27 cellular contexts compared by ENCODE assay signal in the genomic region with DNA sequence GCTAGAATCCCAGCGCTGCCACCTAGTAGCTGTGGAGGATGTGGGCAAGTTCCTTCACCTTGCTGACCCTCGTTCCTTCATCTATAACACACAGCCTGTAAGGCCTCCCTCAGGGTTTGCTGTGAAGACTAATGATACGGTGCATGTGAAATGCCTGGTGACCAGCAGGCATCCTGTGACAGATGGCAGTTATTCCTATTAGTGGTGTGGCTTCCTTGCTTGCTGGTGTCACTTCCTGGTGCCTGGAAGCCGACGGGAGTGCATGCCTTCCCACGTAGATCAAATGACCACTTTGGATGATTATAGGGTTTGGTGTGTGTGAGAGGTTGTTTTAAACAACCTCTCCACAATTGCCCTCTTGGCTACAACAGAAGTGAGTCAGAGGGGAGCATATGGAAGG.
DNase-seq lines count a peak whose midpoint lies in the region; ATAC-seq and TF ChIP-seq lines count a peak whose summit lies in the region.
"Had no signal": no experiment of that assay in that cellular context is flagged by ENCODE, and none has a peak within 500 bp of the region (broad histone marks: within the 10 kb centered on the region; RNA-seq: fewer than 3 reads in every experiment).

No MANE protein-coding gene starts in this region.

- POLR2A ChIA-PET in HEK293 (lab: Yijun Ruan, JAX) (no interaction called here), Caco-2 (lab: Charles Lee) (no interaction called here)

- no peaks in the 10 kb centered on the region for H3K79me2 ChIP-seq in neural cell (replicated peaks; ENCODE audit: insufficient read depth, low read length)

- no peaks in the 10 kb centered on the region for H3F3A ChIP-seq in neural cell (ENCODE audit: insufficient read depth, low read length, poor library complexity, severe bottlenecking)

- H3K4me1 Mint-ChIP-seq in Caco-2 (ENCODE audit: low read depth, unreplicated experiment) = no peaks in the 10 kb centered on the region
- H3K4me1 Mint-ChIP-seq: nephron; stimulated activated memory B cell treated with anti-CD40 and anti-IgM and Interleukin-4, amounts not matched to agents 10 μg/mL and 1 μg/mL and 100 μg/mL, for 72 hours had no signal

- no peak overlapping the region for H2AFZ ChIP-seq in neural cell (ENCODE audit: low read depth, low read length)
- H2AFZ ChIP-seq: PC-9 had no signal

- H3K4me3 Mint-ChIP-seq in Caco-2 (ENCODE audit: unreplicated experiment) = no peak overlapping the region
- H3K4me3 Mint-ChIP-seq: activated naive CD8-positive, alpha-beta T cell treated with anti-CD3 and anti-CD28 coated beads for 36 hours; activated T-cell treated with anti-CD3 and anti-CD28 coated beads, Interleukin-2, amount 50 U/mL, for 24 hours; nephron; stimulated activated memory B cell treated with anti-CD40 and anti-IgM and Interleukin-4, amounts not matched to agents 10 μg/mL and 1 μg/mL and 100 μg/mL, for 72 hours; type B pancreatic cell had no signal

- H3K36me3 ChIP-seq in HEK293 (ENCODE audit: control insufficient read depth in 2 of 2, insufficient read depth in 1 of 2, low read length in 2 of 2) = no peaks in the 10 kb centered on the region
- no peaks in the 10 kb centered on the region for H3K36me3 ChIP-seq in neural cell (ENCODE audit: insufficient read depth, low read length)
- no peaks in the 10 kb centered on the region for H3K36me3 ChIP-seq in Caco-2 (ENCODE audit: control insufficient read depth, insufficient read depth, low read length)
- H3K36me3 ChIP-seq: ovary had no signal

- H3K27ac Mint-ChIP-seq in Caco-2 (ENCODE audit: unreplicated experiment) = no peak overlapping the region
- H3K27ac Mint-ChIP-seq: activated naive CD8-positive, alpha-beta T cell treated with anti-CD3 and anti-CD28 coated beads for 36 hours; activated T-cell treated with anti-CD3 and anti-CD28 coated beads, Interleukin-2, amount 50 U/mL, for 24 hours; nephron; stimulated activated memory B cell treated with anti-CD40 and anti-IgM and Interleukin-4, amounts not matched to agents 10 μg/mL and 1 μg/mL and 100 μg/mL, for 72 hours; type B pancreatic cell had no signal

- no TSS peak for BruUV-seq in Caco-2 (replicated peaks; lab: Mats Ljungman, UMichigan)

- H3K9me3 Mint-ChIP-seq in Caco-2 (ENCODE audit: unreplicated experiment) = peaks cover 10% of the 10 kb centered on the region
- H3K9me3 Mint-ChIP-seq: activated naive CD8-positive, alpha-beta T cell treated with anti-CD3 and anti-CD28 coated beads for 36 hours; activated T-cell treated with anti-CD3 and anti-CD28 coated beads, Interleukin-2, amount 50 U/mL, for 24 hours; nephron; type B pancreatic cell had no signal

- no peaks in the 10 kb centered on the region for H3K9me2 ChIP-seq in neural cell (ENCODE audit: insufficient read depth, low read length)

- no peak for TF ChIP-seq RAD21 in neural cell (conservative IDR thresholded peaks at IDR 0.05)

- H3K27me3 Mint-ChIP-seq in Caco-2 (ENCODE audit: insufficient read depth, unreplicated experiment) = no peaks in the 10 kb centered on the region
- H3K27me3 Mint-ChIP-seq: activated naive CD8-positive, alpha-beta T cell treated with anti-CD3 and anti-CD28 coated beads for 36 hours; activated T-cell treated with anti-CD3 and anti-CD28 coated beads, Interleukin-2, amount 50 U/mL, for 24 hours; stimulated activated memory B cell treated with anti-CD40 and anti-IgM and Interleukin-4, amounts not matched to agents 10 μg/mL and 1 μg/mL and 100 μg/mL, for 72 hours; type B pancreatic cell had no signal

- CTCF ChIA-PET in HEK293 (lab: Yijun Ruan, JAX) = no interaction called here
- CTCF ChIA-PET in Caco-2 (lab: Charles Lee) = no interaction called here

- H3K4me3 ChIP-seq in HEK293 (ENCODE audit: low read depth, low read length) (no peak overlapping the region), neural cell (ENCODE audit: low read length) (no peak overlapping the region), Caco-2 (ENCODE audit: low read depth, low read length) (no peak overlapping the region)
- H3K4me3 ChIP-seq: ovary, PC-9 had no signal

- TF ChIP-seq EP300 in neural cell (conservative IDR thresholded peaks at IDR 0.05; ENCODE audit: poor library complexity, severe bottlenecking) = no peak

- DNase-seq in NCI-H2107 (lab: John Stamatoyannopoulos, UW) = peak; percentile 73
- peak; percentile 96 for DNase-seq in NCI-H748 (lab: John Stamatoyannopoulos, UW; ENCODE audit: unreplicated experiment)
- DNase-seq in Caco-2 = no peak
- DNase-seq in DMS114 treated with DMSO at 0.1 percent for 48 hours (lab: John Stamatoyannopoulos, UW; ENCODE audit: unreplicated experiment) = no peak
- DNase-seq: activated gamma-delta T cell; activated naive CD8-positive, alpha-beta T cell treated with anti-CD3 and anti-CD28 coated beads for 36 hours; activated T-cell treated with anti-CD3 and anti-CD28 coated beads, Interleukin-2, amount 50 U/mL, for 24 hours; anterior cingulate cortex; C1 segment of cervical spinal cord; effector CD8-positive, alpha-beta T cell; hippocampal formation; MM.1S; NCI-H1436 treated with DMSO at 0.1 percent for 48 hours; NCI-H2227 treated with DMSO at 0.1 percent for 48 hours; ovary; PC-9; T-helper 2 cell had no signal

- intact Hi-C loops in Caco-2 (cut with micrococcal nuclease; ENCODE audit: unreplicated experiment) = no loop called here

- H3K9me3 ChIP-seq in HEK293 (ENCODE audit: control insufficient read depth, insufficient read depth, low read depth, low read length) = no peaks in the 10 kb centered on the region
- H3K9me3 ChIP-seq in neural cell (ENCODE audit: low read length) = no peaks in the 10 kb centered on the region
- no peaks in the 10 kb centered on the region for H3K9me3 ChIP-seq in Caco-2
- H3K9me3 ChIP-seq: ovary had no signal

- no peaks in the 10 kb centered on the region for H3K36me3 Mint-ChIP-seq in Caco-2 (ENCODE audit: insufficient read depth, unreplicated experiment)
- H3K36me3 Mint-ChIP-seq: activated naive CD8-positive, alpha-beta T cell treated with anti-CD3 and anti-CD28 coated beads for 36 hours; stimulated activated memory B cell treated with anti-CD40 and anti-IgM and Interleukin-4, amounts not matched to agents 10 μg/mL and 1 μg/mL and 100 μg/mL, for 72 hours; type B pancreatic cell had no signal

- H4K20me1 ChIP-seq in neural cell (ENCODE audit: insufficient read depth) = no peaks in the 10 kb centered on the region

- no peak overlapping the region for H3K9ac ChIP-seq in neural cell (ENCODE audit: low read length)

- no peak overlapping the region for H3K27ac ChIP-seq in HEK293 (ENCODE audit: extremely low read depth, low read depth, low read length)
- no peak overlapping the region for H3K27ac ChIP-seq in neural cell (ENCODE audit: low read length)
- H3K27ac ChIP-seq: epithelial cell of prostate, ovary, PC-9 had no signal

- H3K27me3 ChIP-seq in neural cell (ENCODE audit: insufficient read depth, low read depth, low read length) (no peaks in the 10 kb centered on the region), Caco-2 (replicated peaks; ENCODE audit: control insufficient read depth, insufficient read depth, low read length) (no peaks in the 10 kb centered on the region)
- H3K27me3 ChIP-seq: ovary had no signal

- H3K4me2 ChIP-seq in neural cell (ENCODE audit: low read length) = no peak overlapping the region
- H3K4me2 ChIP-seq: PC-9 had no signal

- no peak for ATAC-seq in HG03025 (IDR thresholded peaks at IDR 0.05; ENCODE audit: low FRiP score, unreplicated experiment)
- ATAC-seq: HepG2; Right ventricle myocardium inferior; SK-N-SH treated with all-trans-retinoic acid at 6 μM for 48 hours; stimulated activated memory B cell treated with anti-CD40 and anti-IgM and Interleukin-4, amounts not matched to agents 10 μg/mL and 1 μg/mL and 100 μg/mL, for 72 hours had no signal

- no peak for TF ChIP-seq CTCF in HEK293 (tag by site-specific recombination; IDR thresholded peaks at IDR 0.05)
- no peak for TF ChIP-seq CTCF in neural cell (IDR thresholded peaks at IDR 0.05; ENCODE audit: poor library complexity, severe bottlenecking)
- no peak for TF ChIP-seq CTCF in Caco-2 (IDR thresholded peaks at IDR 0.05; ENCODE audit: insufficient read depth in 1 of 2, low read depth in 1 of 2, low read length in 1 of 2, severe bottlenecking in 1 of 2, unreplicated experiment in 1 of 2)

- H3K4me1 ChIP-seq in HEK293 (ENCODE audit: control insufficient read depth, insufficient read depth, low read length) (no peaks in the 10 kb centered on the region), Caco-2 (no peaks in the 10 kb centered on the region)

TF ChIP-seq in HEK293, 187 proteins besides CTCF, POLR2A, EP300 and RAD21 (continues in another document):
- TF ChIP-seq ZNF169 (tag by site-specific recombination; IDR thresholded peaks at IDR 0.05) (no peak), YY2 (tag by site-specific recombination; IDR thresholded peaks at IDR 0.05) (no peak), SP7 (tag by site-specific recombination; IDR thresholded peaks at IDR 0.05) (0 out of 2 replicates have a peak, but pooled peaks have one; percentile 23)

TF ChIP-seq in neural cell, 6 proteins besides CTCF, POLR2A, EP300 and RAD21:
- TF ChIP-seq EZH2 (IDR thresholded peaks at IDR 0.05; ENCODE audit: borderline replicate concordance, insufficient read depth, low read length, poor library complexity, severe bottlenecking) (no peak), POLR2AphosphoS5 (IDR thresholded peaks at IDR 0.05) (peak; percentile 93)
- TF ChIP-seq, protein P1, sequence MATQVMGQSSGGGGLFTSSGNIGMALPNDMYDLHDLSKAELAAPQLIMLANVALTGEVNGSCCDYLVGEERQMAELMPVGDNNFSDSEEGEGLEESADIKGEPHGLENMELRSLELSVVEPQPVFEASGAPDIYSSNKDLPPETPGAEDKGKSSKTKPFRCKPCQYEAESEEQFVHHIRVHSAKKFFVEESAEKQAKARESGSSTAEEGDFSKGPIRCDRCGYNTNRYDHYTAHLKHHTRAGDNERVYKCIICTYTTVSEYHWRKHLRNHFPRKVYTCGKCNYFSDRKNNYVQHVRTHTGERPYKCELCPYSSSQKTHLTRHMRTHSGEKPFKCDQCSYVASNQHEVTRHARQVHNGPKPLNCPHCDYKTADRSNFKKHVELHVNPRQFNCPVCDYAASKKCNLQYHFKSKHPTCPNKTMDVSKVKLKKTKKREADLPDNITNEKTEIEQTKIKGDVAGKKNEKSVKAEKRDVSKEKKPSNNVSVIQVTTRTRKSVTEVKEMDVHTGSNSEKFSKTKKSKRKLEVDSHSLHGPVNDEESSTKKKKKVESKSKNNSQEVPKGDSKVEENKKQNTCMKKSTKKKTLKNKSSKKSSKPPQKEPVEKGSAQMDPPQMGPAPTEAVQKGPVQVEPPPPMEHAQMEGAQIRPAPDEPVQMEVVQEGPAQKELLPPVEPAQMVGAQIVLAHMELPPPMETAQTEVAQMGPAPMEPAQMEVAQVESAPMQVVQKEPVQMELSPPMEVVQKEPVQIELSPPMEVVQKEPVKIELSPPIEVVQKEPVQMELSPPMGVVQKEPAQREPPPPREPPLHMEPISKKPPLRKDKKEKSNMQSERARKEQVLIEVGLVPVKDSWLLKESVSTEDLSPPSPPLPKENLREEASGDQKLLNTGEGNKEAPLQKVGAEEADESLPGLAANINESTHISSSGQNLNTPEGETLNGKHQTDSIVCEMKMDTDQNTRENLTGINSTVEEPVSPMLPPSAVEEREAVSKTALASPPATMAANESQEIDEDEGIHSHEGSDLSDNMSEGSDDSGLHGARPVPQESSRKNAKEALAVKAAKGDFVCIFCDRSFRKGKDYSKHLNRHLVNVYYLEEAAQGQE (IDR thresholded peaks at IDR 0.05; ENCODE audit: borderline replicate concordance) = peak; percentile 56

Comparison
In these comparisons a context has a peak if more than half of its experiments do, and no peak if none do; other contexts are left out.
1. DNase-seq: peak in NCI-H2107 (single experiment) and NCI-H748 (single experiment); none in Caco-2 (0 of 2) and DMS114 treated with DMSO at 0.1 percent for 48 hours (single experiment).